ENCODE assay signal across 8 cellular contexts in genomic region chr3:113695818-113696645, GRCh38. TPM values are rescaled to one million over a fixed set of nuclear protein-coding genes. Genes with fewer than 3 reads are reported as not detected.
A peak's percentile ranks its signal among the peaks of the same experiment; 100 is the strongest.
DNase-seq lines count a peak whose midpoint lies in the region; ATAC-seq and TF ChIP-seq lines count a peak whose summit lies in the region.

Gene USF3 (minus strand): TSS chr3:113696642. CDS start chr3:113674878, 21,764 bp downstream.

- DNase-seq in D341Med (ENCODE audit: low spot score) (peak; percentile 93), HT1080 (ENCODE audit: low read depth) (peak; percentile 65), RPMI8226 (peak; percentile 84), foreskin keratinocyte (peak in 1 of 2 donors; percentile 38)
- peak; percentile 76 for DNase-seq in activated T-helper 2 cell treated with anti-CD3 and anti-CD28 coated beads, Interferon-gamma antibody, Interleukin-2, Interleukin-4, amounts not matched to agents 10 μg/mL and 5 μg/mL and 100 μg/mL, durations not matched to agents 14 hours and 24 hours and 36 hours (ENCODE audit: low spot score)

- peak within 1 kb of the TSS; percentile 89 for H2AFZ ChIP-seq in neuron (ENCODE audit: low read depth, low read length)

- H3K4me3 ChIP-seq in neuron (ENCODE audit: low read length), result peak within 1 kb of the TSS; percentile 98

- no peaks in the 10 kb centered on the region for H3K9me3 ChIP-seq in neuron (ENCODE audit: low read length)

- peak within 1 kb of the TSS; percentile 40 for H3K27ac ChIP-seq in foreskin keratinocyte

- H3K4me1 Mint-ChIP-seq in activated T-helper 2 cell treated with anti-CD3 and anti-CD28 coated beads, Interferon-gamma antibody, Interleukin-2, Interleukin-4, amounts not matched to agents 10 μg/mL and 5 μg/mL and 100 μg/mL, durations not matched to agents 14 hours and 24 hours and 36 hours (ENCODE audit: low read depth), result peaks cover 20% of the 10 kb centered on the region

- peak; percentile 64 for ATAC-seq in GM21360 (IDR thresholded peaks at IDR 0.05; ENCODE audit: unreplicated experiment)
- peak; percentile 71 for ATAC-seq in foreskin keratinocyte

- H3K4me1 ChIP-seq in foreskin keratinocyte (no peaks in the 10 kb centered on the region), neuron (ENCODE audit: insufficient read depth, low read length) (peaks cover 18% of the 10 kb centered on the region)

- peak within 1 kb of the TSS; percentile 100 for H3K4me3 Mint-ChIP-seq in activated T-helper 2 cell treated with anti-CD3 and anti-CD28 coated beads, Interferon-gamma antibody, Interleukin-2, Interleukin-4, amounts not matched to agents 10 μg/mL and 5 μg/mL and 100 μg/mL, durations not matched to agents 14 hours and 24 hours and 36 hours (ENCODE audit: low read depth)

- no peaks in the 10 kb centered on the region for H3K9me3 Mint-ChIP-seq in activated T-helper 2 cell treated with anti-CD3 and anti-CD28 coated beads, Interferon-gamma antibody, Interleukin-2, Interleukin-4, amounts not matched to agents 10 μg/mL and 5 μg/mL and 100 μg/mL, durations not matched to agents 14 hours and 24 hours and 36 hours

- H3K36me3 ChIP-seq in neuron (ENCODE audit: insufficient read depth, low read length), result no peaks in the 10 kb centered on the region

- TF ChIP-seq CTCF in foreskin keratinocyte (conservative IDR thresholded peaks at IDR 0.05) (peak; percentile 32), subcutaneous adipose tissue (IDR thresholded peaks at IDR 0.05; ENCODE audit: low read depth) (no peak)

- H3K27me3 ChIP-seq in foreskin keratinocyte (no peaks in the 10 kb centered on the region), neuron (ENCODE audit: insufficient read depth, low read length) (no peaks in the 10 kb centered on the region)

- intact Hi-C loops in activated T-helper 2 cell treated with anti-CD3 and anti-CD28 coated beads, Interferon-gamma antibody, Interleukin-2, Interleukin-4, amounts not matched to agents 10 μg/mL and 5 μg/mL and 100 μg/mL, durations not matched to agents 14 hours and 24 hours and 36 hours (cut with micrococcal nuclease), result loop anchor here (1.0 to 5.0 kb wide), 10 partner anchors 21 to 1451 kb away; partner anchors contain the start of genes ATG3, CCDC191, QTRT2 and SIDT1

- H3K27ac Mint-ChIP-seq in activated T-helper 2 cell treated with anti-CD3 and anti-CD28 coated beads, Interferon-gamma antibody, Interleukin-2, Interleukin-4, amounts not matched to agents 10 μg/mL and 5 μg/mL and 100 μg/mL, durations not matched to agents 14 hours and 24 hours and 36 hours, result peak within 1 kb of the TSS; percentile 97

- H3K36me3 Mint-ChIP-seq in activated T-helper 2 cell treated with anti-CD3 and anti-CD28 coated beads, Interferon-gamma antibody, Interleukin-2, Interleukin-4, amounts not matched to agents 10 μg/mL and 5 μg/mL and 100 μg/mL, durations not matched to agents 14 hours and 24 hours and 36 hours (ENCODE audit: low read depth), result peaks cover 6% of the 10 kb centered on the region

- no peaks in the 10 kb centered on the region for H3K27me3 Mint-ChIP-seq in activated T-helper 2 cell treated with anti-CD3 and anti-CD28 coated beads, Interferon-gamma antibody, Interleukin-2, Interleukin-4, amounts not matched to agents 10 μg/mL and 5 μg/mL and 100 μg/mL, durations not matched to agents 14 hours and 24 hours and 36 hours (ENCODE audit: low read depth)

RNA-seq across cellular contexts. Expression of gene USF3, which starts in this region (rescaled TPM):
- 7.4 and 8.8 TPM in 2 replicates for total RNA-seq in HT1080 (2014; rRNA removed; shearing (Covaris generic))
- polyA plus RNA-seq in HT1080 (2015; cell fraction: cytosol; rRNA removed), result 7.4 and 12.6 TPM in 2 replicates
- polyA plus RNA-seq in HT1080 (2015; cell fraction: nucleus; rRNA removed), result 8.3 and 8.5 TPM in 2 replicates
- total RNA-seq in activated T-helper 2 cell treated with anti-CD3 and anti-CD28 coated beads, Interferon-gamma antibody, Interleukin-2, Interleukin-4, amounts not matched to agents 10 μg/mL and 5 μg/mL and 100 μg/mL, durations not matched to agents 14 hours and 24 hours and 36 hours, result 13.9 and 15.6 TPM in 2 replicates
- total RNA-seq in foreskin keratinocyte, result 7.1 and 7.9 TPM in 2 replicates
- polyA plus RNA-seq in foreskin keratinocyte, result 2.3 and 2.6 TPM in 2 replicates
- total RNA-seq in subcutaneous adipose tissue, result 10 to 100 TPM; 31.3 to 51.2 (median 34.0) TPM
